ENCODE assay signal across 1 cellular context in the genomic region with DNA sequence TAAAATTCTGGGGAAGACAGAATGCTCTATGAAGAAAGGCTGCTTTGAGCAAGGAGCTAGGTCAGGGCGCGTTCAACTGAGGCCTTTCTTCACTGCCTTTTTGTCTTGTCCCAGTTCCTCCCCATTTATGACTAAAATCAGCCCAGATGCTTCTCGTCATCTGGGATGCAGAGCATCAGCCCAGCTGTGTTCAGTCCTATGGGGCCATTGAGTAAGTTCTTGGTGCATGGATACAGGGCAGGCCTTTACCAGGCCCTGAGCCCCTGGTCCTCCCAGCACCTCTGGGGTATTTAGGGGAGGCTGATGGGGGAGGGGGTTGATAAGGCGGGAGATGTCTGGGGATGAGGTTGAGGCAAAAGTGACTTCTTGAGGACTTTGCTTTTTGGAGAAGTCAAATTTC.
TF ChIP-seq lines count a peak whose summit lies in the region.

No MANE protein-coding gene starts in this region.

TF ChIP-seq in SK-N-SH, 30 proteins besides CTCF, POLR2A, EP300 and RAD21:
- TF ChIP-seq, protein P1, sequence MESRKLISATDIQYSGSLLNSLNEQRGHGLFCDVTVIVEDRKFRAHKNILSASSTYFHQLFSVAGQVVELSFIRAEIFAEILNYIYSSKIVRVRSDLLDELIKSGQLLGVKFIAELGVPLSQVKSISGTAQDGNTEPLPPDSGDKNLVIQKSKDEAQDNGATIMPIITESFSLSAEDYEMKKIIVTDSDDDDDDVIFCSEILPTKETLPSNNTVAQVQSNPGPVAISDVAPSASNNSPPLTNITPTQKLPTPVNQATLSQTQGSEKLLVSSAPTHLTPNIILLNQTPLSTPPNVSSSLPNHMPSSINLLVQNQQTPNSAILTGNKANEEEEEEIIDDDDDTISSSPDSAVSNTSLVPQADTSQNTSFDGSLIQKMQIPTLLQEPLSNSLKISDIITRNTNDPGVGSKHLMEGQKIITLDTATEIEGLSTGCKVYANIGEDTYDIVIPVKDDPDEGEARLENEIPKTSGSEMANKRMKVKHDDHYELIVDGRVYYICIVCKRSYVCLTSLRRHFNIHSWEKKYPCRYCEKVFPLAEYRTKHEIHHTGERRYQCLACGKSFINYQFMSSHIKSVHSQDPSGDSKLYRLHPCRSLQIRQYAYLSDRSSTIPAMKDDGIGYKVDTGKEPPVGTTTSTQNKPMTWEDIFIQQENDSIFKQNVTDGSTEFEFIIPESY (IDR thresholded peaks at IDR 0.05; ENCODE audit: borderline replicate concordance, low read depth) = no peak
- TF ChIP-seq EZH2phosphoT487 (IDR thresholded peaks at IDR 0.05; ENCODE audit: borderline replicate concordance, low read depth) (no peak), RXRA (IDR thresholded peaks at IDR 0.05; ENCODE audit: borderline replicate concordance, low read depth) (no peak), GATA2 (CRISPR knock-in tag; IDR thresholded peaks at IDR 0.05) (no peak), CHD2 (IDR thresholded peaks at IDR 0.05; ENCODE audit: low read length, partially characterized antibody) (no peak), FOXJ3 (CRISPR knock-in tag; IDR thresholded peaks at IDR 0.05) (no peak), NRF1 (IDR thresholded peaks at IDR 0.05; ENCODE audit: low read depth, low read length) (no peak), GABPA (IDR thresholded peaks at IDR 0.05; ENCODE audit: low read depth) (no peak), SIN3A (IDR thresholded peaks at IDR 0.05; ENCODE audit: borderline replicate concordance, low read depth, low read length) (no peak), MEF2A (IDR thresholded peaks at IDR 0.05; ENCODE audit: borderline replicate concordance, low read depth) (no peak)
- TF ChIP-seq, protein P2, sequence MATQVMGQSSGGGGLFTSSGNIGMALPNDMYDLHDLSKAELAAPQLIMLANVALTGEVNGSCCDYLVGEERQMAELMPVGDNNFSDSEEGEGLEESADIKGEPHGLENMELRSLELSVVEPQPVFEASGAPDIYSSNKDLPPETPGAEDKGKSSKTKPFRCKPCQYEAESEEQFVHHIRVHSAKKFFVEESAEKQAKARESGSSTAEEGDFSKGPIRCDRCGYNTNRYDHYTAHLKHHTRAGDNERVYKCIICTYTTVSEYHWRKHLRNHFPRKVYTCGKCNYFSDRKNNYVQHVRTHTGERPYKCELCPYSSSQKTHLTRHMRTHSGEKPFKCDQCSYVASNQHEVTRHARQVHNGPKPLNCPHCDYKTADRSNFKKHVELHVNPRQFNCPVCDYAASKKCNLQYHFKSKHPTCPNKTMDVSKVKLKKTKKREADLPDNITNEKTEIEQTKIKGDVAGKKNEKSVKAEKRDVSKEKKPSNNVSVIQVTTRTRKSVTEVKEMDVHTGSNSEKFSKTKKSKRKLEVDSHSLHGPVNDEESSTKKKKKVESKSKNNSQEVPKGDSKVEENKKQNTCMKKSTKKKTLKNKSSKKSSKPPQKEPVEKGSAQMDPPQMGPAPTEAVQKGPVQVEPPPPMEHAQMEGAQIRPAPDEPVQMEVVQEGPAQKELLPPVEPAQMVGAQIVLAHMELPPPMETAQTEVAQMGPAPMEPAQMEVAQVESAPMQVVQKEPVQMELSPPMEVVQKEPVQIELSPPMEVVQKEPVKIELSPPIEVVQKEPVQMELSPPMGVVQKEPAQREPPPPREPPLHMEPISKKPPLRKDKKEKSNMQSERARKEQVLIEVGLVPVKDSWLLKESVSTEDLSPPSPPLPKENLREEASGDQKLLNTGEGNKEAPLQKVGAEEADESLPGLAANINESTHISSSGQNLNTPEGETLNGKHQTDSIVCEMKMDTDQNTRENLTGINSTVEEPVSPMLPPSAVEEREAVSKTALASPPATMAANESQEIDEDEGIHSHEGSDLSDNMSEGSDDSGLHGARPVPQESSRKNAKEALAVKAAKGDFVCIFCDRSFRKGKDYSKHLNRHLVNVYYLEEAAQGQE (IDR thresholded peaks at IDR 0.05; ENCODE audit: low read depth, low read length) = no peak
- TF ChIP-seq, protein P3, sequence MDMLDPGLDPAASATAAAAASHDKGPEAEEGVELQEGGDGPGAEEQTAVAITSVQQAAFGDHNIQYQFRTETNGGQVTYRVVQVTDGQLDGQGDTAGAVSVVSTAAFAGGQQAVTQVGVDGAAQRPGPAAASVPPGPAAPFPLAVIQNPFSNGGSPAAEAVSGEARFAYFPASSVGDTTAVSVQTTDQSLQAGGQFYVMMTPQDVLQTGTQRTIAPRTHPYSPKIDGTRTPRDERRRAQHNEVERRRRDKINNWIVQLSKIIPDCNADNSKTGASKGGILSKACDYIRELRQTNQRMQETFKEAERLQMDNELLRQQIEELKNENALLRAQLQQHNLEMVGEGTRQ (IDR thresholded peaks at IDR 0.05; ENCODE audit: borderline replicate concordance, low read depth, low read length) = no peak
- TF ChIP-seq, protein P4, sequence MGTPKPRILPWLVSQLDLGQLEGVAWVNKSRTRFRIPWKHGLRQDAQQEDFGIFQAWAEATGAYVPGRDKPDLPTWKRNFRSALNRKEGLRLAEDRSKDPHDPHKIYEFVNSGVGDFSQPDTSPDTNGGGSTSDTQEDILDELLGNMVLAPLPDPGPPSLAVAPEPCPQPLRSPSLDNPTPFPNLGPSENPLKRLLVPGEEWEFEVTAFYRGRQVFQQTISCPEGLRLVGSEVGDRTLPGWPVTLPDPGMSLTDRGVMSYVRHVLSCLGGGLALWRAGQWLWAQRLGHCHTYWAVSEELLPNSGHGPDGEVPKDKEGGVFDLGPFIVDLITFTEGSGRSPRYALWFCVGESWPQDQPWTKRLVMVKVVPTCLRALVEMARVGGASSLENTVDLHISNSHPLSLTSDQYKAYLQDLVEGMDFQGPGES (IDR thresholded peaks at IDR 0.05; ENCODE audit: low read depth, low read length) = no peak
